ENCODE assay signal across 15 cellular contexts in the genomic region with DNA sequence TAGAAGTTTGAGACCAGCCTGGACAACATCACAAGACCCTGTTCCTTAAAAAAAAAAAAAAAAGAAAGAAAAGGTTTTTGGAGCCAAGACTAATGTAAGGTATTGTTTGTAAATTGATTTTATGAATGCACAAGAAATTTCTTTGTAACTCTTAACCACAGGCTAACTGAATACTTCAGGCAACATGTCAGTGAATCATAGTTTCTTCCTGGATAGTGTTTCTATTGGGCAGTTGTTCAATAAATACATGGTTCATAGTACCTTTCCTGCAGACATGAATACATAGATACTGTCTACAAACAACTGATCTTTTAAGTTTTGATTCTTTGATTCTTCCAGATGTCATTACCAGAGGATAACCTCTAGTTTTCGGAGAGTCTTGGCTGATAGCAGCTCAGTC. TPM values are rescaled to one million over a fixed set of nuclear protein-coding genes. Genes with fewer than 3 reads are reported as not detected.
DNase-seq lines count a peak whose midpoint lies in the region; FAIRE-seq and TF ChIP-seq lines count a peak whose summit lies in the region.
"Had no signal": no experiment of that assay in that cellular context is flagged by ENCODE, and none has a peak within 500 bp of the region (broad histone marks: within the 10 kb centered on the region; RNA-seq: fewer than 3 reads in every experiment).

No MANE protein-coding gene starts in this region.

- H3K27me3 Mint-ChIP-seq in astrocyte (ENCODE audit: low read depth, unreplicated experiment) (no peaks in the 10 kb centered on the region), Caco-2 (ENCODE audit: insufficient read depth, unreplicated experiment) (no peaks in the 10 kb centered on the region)
- H3K27me3 Mint-ChIP-seq: naive B cell had no signal

- no peak overlapping the region for H2AFZ ChIP-seq in GM23248
- H2AFZ ChIP-seq in astrocyte (ENCODE audit: low read depth, low read length), result no peak overlapping the region

- BruUV-seq in Caco-2 (replicated peaks; lab: Mats Ljungman, UMichigan), result no TSS peak

- H3K4me1 Mint-ChIP-seq in astrocyte (ENCODE audit: low read depth, unreplicated experiment) (peaks cover 24% of the 10 kb centered on the region), Caco-2 (ENCODE audit: low read depth, unreplicated experiment) (peaks cover 19% of the 10 kb centered on the region)

- H3K9me3 Mint-ChIP-seq in astrocyte (ENCODE audit: unreplicated experiment), result no peaks in the 10 kb centered on the region
- no peaks in the 10 kb centered on the region for H3K9me3 Mint-ChIP-seq in Caco-2 (ENCODE audit: unreplicated experiment)
- H3K9me3 Mint-ChIP-seq: naive B cell had no signal

- POLR2A ChIA-PET in Caco-2 (lab: Charles Lee), result no interaction called here

- H3K4me3 ChIP-seq in GM23248 (no peak overlapping the region), astrocyte (ENCODE audit: insufficient read depth, low read depth, low read length) (no peak overlapping the region), WERI-Rb-1 (ENCODE audit: low read depth, low read length) (no peak overlapping the region), Caco-2 (ENCODE audit: low read depth, low read length) (no peak overlapping the region)
- H3K4me3 ChIP-seq: BLaER1, coronary artery had no signal

- H3K4me1 ChIP-seq in GM23248 (ENCODE audit: insufficient read depth) (peaks cover 31% of the 10 kb centered on the region), astrocyte (ENCODE audit: insufficient read depth, low read length) (peaks cover 9% of the 10 kb centered on the region), Caco-2 (no peaks in the 10 kb centered on the region)
- H3K4me1 ChIP-seq: BLaER1 had no signal

- DNase-seq in AG08395 (ENCODE audit: low spot score) (peak; percentile 57), GM23248 (peak; percentile 76), astrocyte (ENCODE audit: low read depth) (peak; percentile 71), fibroblast of the conjunctiva (ENCODE audit: low read depth) (peak; percentile 10), globus pallidus (ENCODE audit: low spot score) (no peak), NCI-H524 (lab: John Stamatoyannopoulos, UW) (no peak), WERI-Rb-1 (no peak), Caco-2 (no peak)
- DNase-seq: activated naive CD4-positive, alpha-beta T cell treated with anti-CD3 and anti-CD28 coated beads, Interleukin-2, amount 50 U/mL, for 16 hours; H7; MM.1S; naive B cell; stimulated activated naive CD8-positive, alpha-beta T cell treated with anti-CD3 and anti-CD28 coated beads, Interleukin-15, Interleukin-2, amounts not matched to agents 100 U/mL and 50 U/mL, for 24 hours had no signal

- TF ChIP-seq CTCF in astrocyte (IDR thresholded peaks at IDR 0.05; ENCODE audit: insufficient read depth, low read depth, low read length), result no peak
- no peak for TF ChIP-seq CTCF in WERI-Rb-1 (IDR thresholded peaks at IDR 0.05; ENCODE audit: low read depth, low read length)
- TF ChIP-seq CTCF in Caco-2 (IDR thresholded peaks at IDR 0.05; ENCODE audit: insufficient read depth in 1 of 2, low read depth in 1 of 2, low read length in 1 of 2, severe bottlenecking in 1 of 2, unreplicated experiment in 1 of 2), result no peak

- H3K27me3 ChIP-seq in GM23248 (replicated peaks; ENCODE audit: insufficient read depth) (no peaks in the 10 kb centered on the region), astrocyte (ENCODE audit: insufficient read depth, low read length) (no peaks in the 10 kb centered on the region), WERI-Rb-1 (ENCODE audit: insufficient read depth, low read depth, severe bottlenecking) (no peaks in the 10 kb centered on the region), Caco-2 (replicated peaks; ENCODE audit: control insufficient read depth, insufficient read depth, low read length) (no peaks in the 10 kb centered on the region)
- H3K27me3 ChIP-seq: BLaER1 had no signal

- in situ Hi-C loops in GM23248 (cut with MboI), result no loop called here

- H3K4me3 Mint-ChIP-seq in astrocyte (ENCODE audit: unreplicated experiment) (no peak overlapping the region), Caco-2 (ENCODE audit: unreplicated experiment) (no peak overlapping the region)
- H3K4me3 Mint-ChIP-seq: naive B cell had no signal

- H3K27ac ChIP-seq in GM23248, result peak overlapping the region; percentile 48
- peak overlapping the region; percentile 13 for H3K27ac ChIP-seq in astrocyte (ENCODE audit: low read depth, low read length)
- H3K27ac ChIP-seq in WERI-Rb-1, result no peak overlapping the region
- H3K27ac ChIP-seq: BLaER1, coronary artery had no signal

- peaks cover 22% of the 10 kb centered on the region for H3F3A ChIP-seq in GM23248 (ENCODE audit: insufficient read depth)

- H3K79me2 ChIP-seq in GM23248 (ENCODE audit: insufficient read depth) (peaks cover 100% of the 10 kb centered on the region), astrocyte (ENCODE audit: insufficient read depth, low read length) (peaks cover 97% of the 10 kb centered on the region)

- intact Hi-C loops in Caco-2 (cut with micrococcal nuclease; ENCODE audit: unreplicated experiment), result no loop called here

- H3K27ac Mint-ChIP-seq in astrocyte (ENCODE audit: unreplicated experiment), result peak overlapping the region; percentile 62
- H3K27ac Mint-ChIP-seq in Caco-2 (ENCODE audit: unreplicated experiment), result no peak overlapping the region

- no peaks in the 10 kb centered on the region for H3K9me2 ChIP-seq in GM23248 (ENCODE audit: insufficient read depth)

- H3K36me3 Mint-ChIP-seq in astrocyte (ENCODE audit: low read depth, unreplicated experiment) (peaks cover 14% of the 10 kb centered on the region), Caco-2 (ENCODE audit: insufficient read depth, unreplicated experiment) (peaks cover 90% of the 10 kb centered on the region)
- H3K36me3 Mint-ChIP-seq: naive B cell had no signal

- H3K9me3 ChIP-seq in GM23248 (ENCODE audit: low read depth) (no peaks in the 10 kb centered on the region), astrocyte (ENCODE audit: insufficient read depth, low read depth, low read length) (no peaks in the 10 kb centered on the region), WERI-Rb-1 (ENCODE audit: severe bottlenecking) (no peaks in the 10 kb centered on the region), Caco-2 (no peaks in the 10 kb centered on the region)
- H3K9me3 ChIP-seq: BLaER1 had no signal

- CTCF ChIA-PET in Caco-2 (lab: Charles Lee), result no interaction called here

- H3K4me2 ChIP-seq in GM23248 (ENCODE audit: unreplicated experiment), result peak overlapping the region; percentile 43
- H3K4me2 ChIP-seq in astrocyte (ENCODE audit: low read length), result peak overlapping the region; percentile 39
- H3K4me2 ChIP-seq: BLaER1 had no signal

- no peak for FAIRE-seq in astrocyte (lab: Jason Lieb, UNC)

- H3K9ac ChIP-seq in GM23248, result 0 out of 2 replicates have a peak overlapping the region, but pooled peaks have one; percentile 11
- H3K9ac ChIP-seq in astrocyte (ENCODE audit: low read length), result no peak overlapping the region
- H3K9ac ChIP-seq: BLaER1 had no signal

- H4K20me1 ChIP-seq in GM23248 (ENCODE audit: insufficient read depth) (peaks cover 35% of the 10 kb centered on the region), astrocyte (ENCODE audit: insufficient read depth, low read length) (peaks cover 94% of the 10 kb centered on the region)

- H3K36me3 ChIP-seq in GM23248 (ENCODE audit: low read depth) (peaks cover 36% of the 10 kb centered on the region), astrocyte (ENCODE audit: insufficient read depth, low read length) (peaks cover 32% of the 10 kb centered on the region), WERI-Rb-1 (peaks cover 95% of the 10 kb centered on the region), Caco-2 (ENCODE audit: control insufficient read depth, insufficient read depth, low read length) (peaks cover 2% of the 10 kb centered on the region; the same call in 1 of the 2 replicates)

- WGBS in GM23248 (ENCODE audit: low coverage in 1 of 2, low lambda C conversion rate in 2 of 2, missing lambda C conversion rate in 2 of 2), 2 experiments, result 97 to 100% methylated on average over 1 of the region's 1 CpG

RNA-seq across cellular contexts. Expression of a gene that starts 11.6 kb away (rescaled TPM):
- 49.6 and 52.6 TPM in 2 replicates for total RNA-seq in GM23248 (2014; rRNA removed; shearing (Covaris generic))
- 33.9 and 37.2 TPM in 2 replicates for polyA plus RNA-seq in GM23248 (2016; fragmentation: Nextera tagmentation; extraction: Ambion mirVana)
- total RNA-seq in astrocyte (120 and 125 TPM in 2 replicates), Caco-2 (2022) (179 and 183 TPM in 2 replicates)

RNA-seq across cellular contexts. Expression of a gene that starts 12.2 kb away (rescaled TPM):
- 72.2 and 74.2 TPM in 2 replicates for total RNA-seq in GM23248 (2014; rRNA removed; shearing (Covaris generic))
- polyA plus RNA-seq in GM23248 (2016; fragmentation: Nextera tagmentation; extraction: Ambion mirVana), result 60.5 and 61.6 TPM in 2 replicates
- 92.8 and 95.6 TPM in 2 replicates for total RNA-seq in astrocyte
- total RNA-seq in Caco-2 (2022), result 125 and 129 TPM in 2 replicates

RNA-seq across cellular contexts. Expression of a gene that starts 41.7 kb away (rescaled TPM):
- total RNA-seq in GM23248 (2014; rRNA removed; shearing (Covaris generic)), result 36.2 and 60.5 TPM in 2 replicates
- 178 and 180 TPM in 2 replicates for polyA plus RNA-seq in GM23248 (2016; fragmentation: Nextera tagmentation; extraction: Ambion mirVana)
- 110 and 116 TPM in 2 replicates for total RNA-seq in astrocyte
- total RNA-seq in Caco-2 (2022), result 197 TPM in 2 replicates

RNA-seq across cellular contexts. Expression of a gene that starts 41.9 kb away (rescaled TPM):
- 38.1 and 47.3 TPM in 2 replicates for total RNA-seq in GM23248 (2014; rRNA removed; shearing (Covaris generic))
- polyA plus RNA-seq in GM23248 (2016; fragmentation: Nextera tagmentation; extraction: Ambion mirVana), result 27.6 and 29.2 TPM in 2 replicates
- 41.8 and 50.2 TPM in 2 replicates for total RNA-seq in astrocyte
- 75.9 and 76.3 TPM in 2 replicates for total RNA-seq in Caco-2 (2022)

RNA-seq across cellular contexts. Expression of a gene that starts 44.0 kb away (rescaled TPM):
- 13.9 and 15.7 TPM in 2 replicates for total RNA-seq in GM23248 (2014; rRNA removed; shearing (Covaris generic))
- polyA plus RNA-seq in GM23248 (2016; fragmentation: Nextera tagmentation; extraction: Ambion mirVana), result 21.6 and 22.3 TPM in 2 replicates
- total RNA-seq in astrocyte, result 28.6 and 35.7 TPM in 2 replicates
- total RNA-seq in Caco-2 (2022), result 23.4 and 24.7 TPM in 2 replicates

Comparison
In these comparisons a context has a peak if more than half of its experiments do, and no peak if none do; other contexts are left out.
1. DNase-seq: peak in AG08395 (single experiment), GM23248 (single experiment), astrocyte (single experiment) and fibroblast of the conjunctiva (single experiment); none in globus pallidus (single experiment), NCI-H524 (0 of 2), WERI-Rb-1 (single experiment) and Caco-2 (0 of 2).